Comparison of ENCODE assay signal across 8 cellular contexts in the genomic region with DNA sequence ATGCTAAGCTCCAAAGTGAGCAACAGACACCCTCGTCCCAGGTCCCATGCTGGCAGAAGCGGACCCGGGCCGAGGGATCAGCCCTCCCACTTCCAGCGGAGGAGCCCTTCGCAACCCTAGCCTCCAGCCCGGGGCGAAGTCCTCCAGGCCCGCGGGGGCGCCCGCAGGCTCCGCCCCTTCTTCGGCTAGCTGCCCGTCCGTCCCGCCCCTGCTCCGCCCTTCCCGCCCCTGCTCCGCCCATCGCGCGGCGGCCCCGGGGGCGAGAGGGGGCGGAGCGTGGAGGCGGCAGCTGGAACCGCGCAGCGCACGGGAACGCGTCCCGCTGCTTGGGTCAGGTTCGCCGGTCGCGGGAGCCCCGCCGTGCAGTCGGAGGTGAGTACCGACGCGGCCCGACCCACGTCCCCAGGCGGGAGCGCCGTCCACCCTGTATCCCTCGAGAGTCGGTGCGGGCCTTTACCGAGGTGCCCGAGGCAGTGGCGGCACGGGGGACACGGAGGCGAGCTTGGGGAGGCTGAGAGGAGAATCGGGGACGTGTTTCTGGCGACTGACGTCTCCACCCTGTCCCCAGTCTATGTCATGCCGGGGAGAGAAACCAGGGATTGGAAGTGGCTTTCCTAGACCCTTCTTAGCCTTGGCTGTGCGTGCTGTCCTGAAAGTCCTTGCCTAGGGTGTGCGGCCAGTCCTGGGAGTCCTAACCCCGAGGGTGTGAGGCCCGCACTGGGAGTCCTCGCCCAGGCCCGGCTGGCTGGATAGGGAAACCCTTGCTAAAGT. TPM values are rescaled to one million over a fixed set of nuclear protein-coding genes. Genes with fewer than 3 reads are reported as not detected.
A peak's percentile ranks its signal among the peaks of the same experiment; 100 is the strongest.
DNase-seq lines count a peak whose midpoint lies in the region; ATAC-seq and TF ChIP-seq lines count a peak whose summit lies in the region.

A gene (plus strand): TSS at position 280 of the 771 bp plus-strand sequence. CDS start 20,864 bp downstream, outside the sequence.

- H3K27me3 ChIP-seq in adrenal gland = no peaks in the 10 kb centered on the region
- peaks cover 0 to 13% (median 0%) of the 10 kb centered on the region in 7 donors for H3K27me3 ChIP-seq in heart right ventricle
- H3K27me3 ChIP-seq in upper lobe of left lung = no peaks in the 10 kb centered on the region

- CTCF ChIA-PET in T-cell (lab: Charles Lee) = interaction anchor here (0.5 to 5.4 kb wide), 14 partner anchors 46 to 584 kb away, joined by 3 to 71 read pairs (median 5); a partner anchor contains a TSS

- peaks cover 10 to 11% of the 10 kb centered on the region in 2 donors for H3K27me3 Mint-ChIP-seq in T-cell
- peaks cover 41% of the 10 kb centered on the region for H3K27me3 Mint-ChIP-seq in progenitor cell of endocrine pancreas

- no peaks in the 10 kb centered on the region for H3K9me3 Mint-ChIP-seq in T-cell
- H3K9me3 Mint-ChIP-seq in progenitor cell of endocrine pancreas (ENCODE audit: low read depth) = no peaks in the 10 kb centered on the region

- peak within 1 kb of the TSS; percentile 82 for H3K4me3 ChIP-seq in GM12875 (ENCODE audit: low read depth, low read length)
- H3K4me3 ChIP-seq in NB4 (ENCODE audit: low read depth, low read length) = peak within 1 kb of the TSS; percentile 83
- H3K4me3 ChIP-seq in adrenal gland = peak within 1 kb of the TSS; percentile 5 to 88 (median 76)
- H3K4me3 ChIP-seq in heart right ventricle = peak within 1 kb of the TSS; percentile 57 to 99 (median 82)
- H3K4me3 ChIP-seq in upper lobe of left lung = peak within 1 kb of the TSS; percentile 70 to 89 (median 86)

- no peak for TF ChIP-seq EP300 in upper lobe of left lung (IDR thresholded peaks at IDR 0.05)

- intact Hi-C loops in adrenal gland (cut with DNase I) = loop anchor here (5.0 to 10.0 kb wide), 3 partner anchors 43 to 600 kb away; no protein-coding TSS in a partner anchor
- intact Hi-C loops in heart right ventricle (cut with DNase I) = loop anchor here in 8 of 10 donors (1.0 to 10.0 kb wide), 9 partner anchors 43 to 598 kb away; a partner anchor contains a TSS

- H3K27ac Mint-ChIP-seq in T-cell (peak within 1 kb of the TSS in 1 of 2 donors; percentile 57), progenitor cell of endocrine pancreas (peak within 1 kb of the TSS; percentile 90)

- POLR2A ChIA-PET in T-cell (lab: Charles Lee) = interaction anchor here (0.6 to 1.3 kb wide), 2 partner anchors 188 to 580 kb away, joined by 3 to 6 read pairs; no protein-coding TSS in a partner anchor

- DNase-seq in NB4 (ENCODE audit: low read depth) (peak; percentile 95), T-cell (peak; percentile 58 to 90 (median 80)), adrenal gland (peak; percentile 87 to 93 (median 91)), heart right ventricle (peak; percentile 91 to 94), progenitor cell of endocrine pancreas (ENCODE audit: low spot score, unreplicated experiment) (peak; percentile 85), upper lobe of left lung (peak; percentile 92 to 99)

- 0 to 1% (median 0%) methylated on average over 6 to 71 of the region's 71 CpGs for WGBS in adrenal gland, 4 donors
- 0% methylated on average over 69 to 71 of the region's 71 CpGs for WGBS in heart right ventricle, 2 donors
- WGBS in upper lobe of left lung, 2 donors = 0% methylated on average over 14 to 68 of the region's 71 CpGs

- H3K9me3 ChIP-seq in adrenal gland (replicated peaks in 1 of 3) = no peaks in the 10 kb centered on the region
- H3K9me3 ChIP-seq in heart right ventricle = no peaks in the 10 kb centered on the region
- H3K9me3 ChIP-seq in upper lobe of left lung = no peaks in the 10 kb centered on the region

- TF ChIP-seq POLR2A in NB4 (IDR thresholded peaks at IDR 0.05; ENCODE audit: extremely low read depth, insufficient read length) (peak; percentile 69), adrenal gland (IDR thresholded peaks at IDR 0.05) (peak; percentile 79 to 96), upper lobe of left lung (IDR thresholded peaks at IDR 0.05) (peak in 3 of 4 donors; percentile 76 to 91 (median 91))

- TF ChIP-seq CTCF in GM12875 (IDR thresholded peaks at IDR 0.05; ENCODE audit: borderline replicate concordance, insufficient read depth, low read depth, low read length) (no peak), NB4 (IDR thresholded peaks at IDR 0.05; ENCODE audit: low read depth, low read length) (peak; percentile 10), adrenal gland (IDR thresholded peaks at IDR 0.05) (no peak), heart right ventricle (IDR thresholded peaks at IDR 0.05) (peak in 2 of 9 donors; percentile 40 to 42), progenitor cell of endocrine pancreas (IDR thresholded peaks at IDR 0.05; ENCODE audit: unreplicated experiment) (no peak), upper lobe of left lung (IDR thresholded peaks at IDR 0.05) (peak in 4 of 6 experiments; percentile 11 to 35 (median 22))

- H3K4me3 Mint-ChIP-seq in T-cell (peak within 1 kb of the TSS; percentile 82 to 85 (median 84)), progenitor cell of endocrine pancreas (ENCODE audit: low read depth) (peak within 1 kb of the TSS; percentile 87)

- no peaks in the 10 kb centered on the region for H3K36me3 ChIP-seq in adrenal gland (replicated peaks in 1 of 2)
- H3K36me3 ChIP-seq in heart right ventricle = peaks cover 0 to 7% (median 0%) of the 10 kb centered on the region in 9 donors
- H3K36me3 ChIP-seq in upper lobe of left lung = no peaks in the 10 kb centered on the region

- no peaks in the 10 kb centered on the region for H3K36me3 Mint-ChIP-seq in T-cell
- H3K36me3 Mint-ChIP-seq in progenitor cell of endocrine pancreas (ENCODE audit: insufficient read depth) = no peaks in the 10 kb centered on the region

- peaks cover 17 to 27% of the 10 kb centered on the region in 2 donors for H3K4me1 ChIP-seq in adrenal gland (replicated peaks in 1 of 2)
- peaks cover 0 to 41% (median 24%) of the 10 kb centered on the region in 9 donors for H3K4me1 ChIP-seq in heart right ventricle
- H3K4me1 ChIP-seq in upper lobe of left lung = peaks cover 14 to 28% (median 19%) of the 10 kb centered on the region in 4 donors

- ATAC-seq in HG02588 (IDR thresholded peaks at IDR 0.05; ENCODE audit: unreplicated experiment) (peak; percentile 97), T-cell (replicated peaks in 1 of 4) (peak; percentile 97 to 98 (median 97)), heart right ventricle (peak; percentile 98 to 99 (median 98)), upper lobe of left lung (ENCODE audit: low FRiP score in 2 of 2) (peak; percentile 97 to 99)

- H3K4me1 Mint-ChIP-seq in T-cell = peaks cover 17 to 26% (median 25%) of the 10 kb centered on the region in 3 donors
- peaks cover 4% of the 10 kb centered on the region for H3K4me1 Mint-ChIP-seq in progenitor cell of endocrine pancreas (ENCODE audit: low read depth)

- H3K27ac ChIP-seq in adrenal gland = peak within 1 kb of the TSS; percentile 89 to 96 (median 92)
- H3K27ac ChIP-seq in heart right ventricle = peak within 1 kb of the TSS; percentile 14 to 95 (median 87)
- H3K27ac ChIP-seq in upper lobe of left lung = peak within 1 kb of the TSS; percentile 84 to 96 (median 90)

RNA-seq across cellular contexts. Expression of the gene that starts here (rescaled TPM):
- total RNA-seq in T-cell (1 to 10 TPM; 5.2 to 8.5 (median 8.0) TPM), adrenal gland (100 to 1,000 TPM in 5 of 8 donors, 10 to 100 TPM in 3; 71.3 to 130 (median 108) TPM), heart right ventricle (10 to 100 TPM; 55.2 to 77.6 (median 66.3) TPM), progenitor cell of endocrine pancreas (21.7 and 23.4 TPM in 2 replicates), upper lobe of left lung (10 to 100 TPM; 12.4 to 33.0 (median 29.1) TPM)
- polyA plus RNA-seq in adrenal gland (100 to 1,000 TPM in 1 of 3 donors, 10 to 100 TPM in 2; 11.3 to 113 (median 26.0) TPM), heart right ventricle (10 to 100 TPM in 1 of 2 donors, 1 to 10 TPM in 1; 7.1 to 25.8 TPM)

Comparison
In these comparisons a context has a peak if more than half of its experiments do, and no peak if none do; other contexts are left out.
1. Peak in every context shown above with its lines: DNase-seq, ATAC-seq, H3K4me3 ChIP-seq and H3K27ac ChIP-seq.
2. CTCF ChIP-seq: peak in NB4 (single experiment) and upper lobe of left lung (4 of 6); none in GM12875 (single experiment), adrenal gland (0 of 6) and progenitor cell of endocrine pancreas (single experiment).